10 cellular contexts compared by ENCODE assay signal in genomic region chr10:86954681-86955500, GRCh38. TPM values are rescaled to one million over a fixed set of nuclear protein-coding genes. Genes with fewer than 3 reads are reported as not detected.
DNase-seq lines count a peak whose midpoint lies in the region; ATAC-seq and TF ChIP-seq lines count a peak whose summit lies in the region.
"Had no signal": no experiment of that assay in that cellular context is flagged by ENCODE, and none has a peak within 500 bp of the region (broad histone marks: within the 10 kb centered on the region; RNA-seq: fewer than 3 reads in every experiment).

No MANE protein-coding gene starts in this region.

- H3K4me3 ChIP-seq in WERI-Rb-1 (ENCODE audit: low read depth, low read length) (no peak overlapping the region), esophagus (ENCODE audit: low read depth in 1 of 2, low read length in 2 of 2) (peak overlapping the region in 1 of 2 donors; percentile 1), muscle layer of duodenum (ENCODE audit: low read depth in 1 of 2, low read length in 2 of 2) (peak overlapping the region; percentile 19 to 21), tibial artery (peak overlapping the region; percentile 20 to 32)

- 65 to 70% methylated on average over 13 of the region's 13 CpGs for WGBS in esophagus, 2 donors

- H3K27ac ChIP-seq in WERI-Rb-1 (peak overlapping the region; percentile 51), esophagus (ENCODE audit: low read depth in 2 of 2, low read length in 1 of 2) (peak overlapping the region; percentile 43 to 81), muscle layer of duodenum (ENCODE audit: low read length) (peak overlapping the region; percentile 65), tibial artery (peak overlapping the region; percentile 91 to 94)

- peaks cover 21% of the 10 kb centered on the region for H3K9me3 ChIP-seq in WERI-Rb-1 (ENCODE audit: severe bottlenecking)
- peaks cover 0 to 3% of the 10 kb centered on the region in 2 donors for H3K9me3 ChIP-seq in esophagus (ENCODE audit: control insufficient read depth in 2 of 2, insufficient read depth in 1 of 2, low read depth in 1 of 2, low read length in 1 of 2)
- peaks cover 0 to 4% of the 10 kb centered on the region in 2 donors for H3K9me3 ChIP-seq in muscle layer of duodenum (ENCODE audit: control insufficient read depth in 1 of 2, low read length in 2 of 2)
- no peaks in the 10 kb centered on the region for H3K9me3 ChIP-seq in tibial artery

- H3K36me3 ChIP-seq in WERI-Rb-1 (no peaks in the 10 kb centered on the region), esophagus (ENCODE audit: control insufficient read depth in 2 of 2, insufficient read depth in 2 of 2, low read length in 1 of 2) (no peaks in the 10 kb centered on the region), muscle layer of duodenum (ENCODE audit: control insufficient read depth in 1 of 2, insufficient read depth in 2 of 2, low read length in 2 of 2) (no peaks in the 10 kb centered on the region), tibial artery (no peaks in the 10 kb centered on the region)

- no peak for ATAC-seq in GM18517 (IDR thresholded peaks at IDR 0.05; ENCODE audit: unreplicated experiment)

- H3K27me3 ChIP-seq in WERI-Rb-1 (ENCODE audit: insufficient read depth, low read depth, severe bottlenecking) (no peaks in the 10 kb centered on the region), esophagus (ENCODE audit: control insufficient read depth in 1 of 2, insufficient read depth in 2 of 2, low read length in 2 of 2) (no peaks in the 10 kb centered on the region), muscle layer of duodenum (ENCODE audit: low read depth, low read length) (no peaks in the 10 kb centered on the region), tibial artery (no peaks in the 10 kb centered on the region)

- intact Hi-C loops in tibial artery (cut with DNase I; ENCODE audit: low total_unique reads), result no loop called here

- no peak for TF ChIP-seq CTCF in WERI-Rb-1 (IDR thresholded peaks at IDR 0.05; ENCODE audit: low read depth, low read length)
- TF ChIP-seq CTCF in tibial artery (IDR thresholded peaks at IDR 0.05), result no peak

- H3K4me1 ChIP-seq in esophagus (ENCODE audit: control insufficient read depth in 2 of 2, insufficient read depth in 2 of 2, low read length in 1 of 2), result peaks cover 7 to 25% of the 10 kb centered on the region in 2 donors
- H3K4me1 ChIP-seq in muscle layer of duodenum (ENCODE audit: control insufficient read depth in 1 of 2, insufficient read depth in 2 of 2, low read length in 2 of 2), result peaks cover 8 to 17% of the 10 kb centered on the region in 2 donors
- H3K4me1 ChIP-seq in tibial artery, result peaks cover 15 to 91% (median 73%) of the 10 kb centered on the region in 4 donors

- DNase-seq in WERI-Rb-1 (no peak), tibial artery (peak in 1 of 2 donors; percentile 66), DMS153 (lab: John Stamatoyannopoulos, UW) (no peak), SIG-M5 treated with dmso at 0.1 percent for 504 hours (lab: John Stamatoyannopoulos, UW; ENCODE audit: unreplicated experiment) (no peak)
- DNase-seq: cortex of kidney, hippocampal formation, NCI-H146 had no signal

RNA-seq across cellular contexts. Expression of gene MMRN2, which starts 2.5 kb away (rescaled TPM):
- polyA plus RNA-seq in esophagus, result 1 to 10 TPM; 4.1 to 6.4 TPM

RNA-seq across cellular contexts. Expression of gene SNCG, which starts 3.5 kb away (rescaled TPM):
- polyA plus RNA-seq in esophagus, result 10 to 100 TPM; 19.1 to 74.0 TPM

RNA-seq across cellular contexts. Expression of gene ADIRF, which starts 13.4 kb away (rescaled TPM):
- 100 to 1,000 TPM; 104 to 437 TPM for polyA plus RNA-seq in esophagus
